In genomic region chr11:114199051-114199450, GRCh38 we compare ENCODE assay signal across 18 cellular contexts.
DNase-seq lines count a peak whose midpoint lies in the region; ATAC-seq and TF ChIP-seq lines count a peak whose summit lies in the region.
"Had no signal": no experiment of that assay in that cellular context is flagged by ENCODE, and none has a peak within 500 bp of the region (broad histone marks: within the 10 kb centered on the region; RNA-seq: fewer than 3 reads in every experiment).

No MANE protein-coding gene starts in this region.

- DNase-seq in right cardiac atrium, result no peak
- DNase-seq in Right ventricle myocardium superior, result no peak
- DNase-seq in lower lobe of right lung, result no peak
- DNase-seq in amygdala (lab: John Stamatoyannopoulos, UW), result no peak
- DNase-seq: activated CD4-positive, alpha-beta T cell treated with anti-CD3 and anti-CD28 coated beads, Interleukin-2, amount 10 ng/mL, durations not matched to agents 24 days and 14 days; activated T-cell treated with anti-CD3 and anti-CD28 coated beads, Interleukin-2, amount 50 U/mL, for 1 hour; CD4-positive, alpha-beta memory T cell; DMS79 treated with DMSO at 0.1 percent for 48 hours; MV-4-11; NCI-H69; SK-N-SH; stimulated activated CD4-positive, alpha-beta T cell treated with anti-CD3 and anti-CD28 coated beads, Interleukin-4, amount 100 ng/mL, for 1 hour had no signal

- intact Hi-C loops in right cardiac atrium (cut with DNase I), result no loop called here
- intact Hi-C loops in Right ventricle myocardium superior (cut with DNase I), result no loop called here
- intact Hi-C loops in lower lobe of right lung (cut with DNase I), result no loop called here

- 97% methylated on average over 26 of the region's 26 CpGs for WGBS in right cardiac atrium

- H3K4me1 ChIP-seq in right cardiac atrium (ENCODE audit: control insufficient read depth, insufficient read depth, low read length) (peaks cover 48% of the 10 kb centered on the region), lower lobe of right lung (peaks cover 68% of the 10 kb centered on the region), skeletal muscle satellite cell (ENCODE audit: control insufficient read depth, insufficient read depth, low read length) (peaks cover 81% of the 10 kb centered on the region)

- H3K9ac ChIP-seq in skeletal muscle satellite cell (ENCODE audit: low read depth, low read length), result peak overlapping the region; percentile 77
- H3K9ac ChIP-seq: SK-N-SH had no signal

- H3K9me3 ChIP-seq in right cardiac atrium (ENCODE audit: control insufficient read depth, low read length), result no peaks in the 10 kb centered on the region
- H3K9me3 ChIP-seq in lower lobe of right lung, result no peaks in the 10 kb centered on the region
- H3K9me3 ChIP-seq in skeletal muscle satellite cell (replicated peaks; ENCODE audit: low read length), result no peaks in the 10 kb centered on the region
- H3K9me3 ChIP-seq: SK-N-SH had no signal

- H3K27ac ChIP-seq in right cardiac atrium (ENCODE audit: low read length) (peak overlapping the region; percentile 99), lower lobe of right lung (peak overlapping the region; percentile 82)
- H3K27ac ChIP-seq: cardiac muscle cell had no signal

- H3K36me3 ChIP-seq in lower lobe of right lung, result peaks cover 22% of the 10 kb centered on the region
- peaks cover 16% of the 10 kb centered on the region for H3K36me3 ChIP-seq in skeletal muscle satellite cell (ENCODE audit: insufficient read depth, low read length)
- H3K36me3 ChIP-seq: cardiac muscle cell had no signal

- ATAC-seq in right cardiac atrium (no peak), Right ventricle myocardium superior (ENCODE audit: poor library complexity) (no peak), lower lobe of right lung (no peak), GM21381 (IDR thresholded peaks at IDR 0.05; ENCODE audit: unreplicated experiment) (no peak), HG02852 (IDR thresholded peaks at IDR 0.05; ENCODE audit: unreplicated experiment) (no peak), HG02610 (IDR thresholded peaks at IDR 0.05; ENCODE audit: unreplicated experiment) (no peak)
- ATAC-seq: sciatic nerve had no signal

- TF ChIP-seq CTCF in lower lobe of right lung (IDR thresholded peaks at IDR 0.05), result no peak

- H3K27me3 ChIP-seq in right cardiac atrium (ENCODE audit: control insufficient read depth, insufficient read depth), result no peaks in the 10 kb centered on the region
- no peaks in the 10 kb centered on the region for H3K27me3 ChIP-seq in lower lobe of right lung (ENCODE audit: low read depth)
- H3K27me3 ChIP-seq in skeletal muscle satellite cell (ENCODE audit: control insufficient read depth, insufficient read depth, low read length), result no peaks in the 10 kb centered on the region
- H3K27me3 ChIP-seq: cardiac muscle cell had no signal

- peak overlapping the region; percentile 48 for H3K4me2 ChIP-seq in skeletal muscle satellite cell (ENCODE audit: low read length)
- H3K4me2 ChIP-seq: SK-N-SH had no signal

- no peak overlapping the region for H3K4me3 ChIP-seq in right cardiac atrium (ENCODE audit: low read length)
- no peak overlapping the region for H3K4me3 ChIP-seq in lower lobe of right lung
- H3K4me3 ChIP-seq in skeletal muscle satellite cell (ENCODE audit: low read length), result no peak overlapping the region
- H3K4me3 ChIP-seq: cardiac muscle cell had no signal
